Comparison of ENCODE assay signal across 1 cellular context in genomic region chr6:13349811-13350506, GRCh38.
TF ChIP-seq lines count a peak whose summit lies in the region.

No MANE protein-coding gene starts in this region.

TF ChIP-seq in IMR-90, 13 proteins besides CTCF, POLR2A, EP300 and RAD21:
- TF ChIP-seq MXI1 (IDR thresholded peaks at IDR 0.05; ENCODE audit: borderline replicate concordance, low read depth, low read length), result no peak
- peak; percentile 75 for TF ChIP-seq CEBPB (IDR thresholded peaks at IDR 0.05; ENCODE audit: low read depth, low read length)
